Comparison of ENCODE assay signal across 1 cellular context in the genomic region with DNA sequence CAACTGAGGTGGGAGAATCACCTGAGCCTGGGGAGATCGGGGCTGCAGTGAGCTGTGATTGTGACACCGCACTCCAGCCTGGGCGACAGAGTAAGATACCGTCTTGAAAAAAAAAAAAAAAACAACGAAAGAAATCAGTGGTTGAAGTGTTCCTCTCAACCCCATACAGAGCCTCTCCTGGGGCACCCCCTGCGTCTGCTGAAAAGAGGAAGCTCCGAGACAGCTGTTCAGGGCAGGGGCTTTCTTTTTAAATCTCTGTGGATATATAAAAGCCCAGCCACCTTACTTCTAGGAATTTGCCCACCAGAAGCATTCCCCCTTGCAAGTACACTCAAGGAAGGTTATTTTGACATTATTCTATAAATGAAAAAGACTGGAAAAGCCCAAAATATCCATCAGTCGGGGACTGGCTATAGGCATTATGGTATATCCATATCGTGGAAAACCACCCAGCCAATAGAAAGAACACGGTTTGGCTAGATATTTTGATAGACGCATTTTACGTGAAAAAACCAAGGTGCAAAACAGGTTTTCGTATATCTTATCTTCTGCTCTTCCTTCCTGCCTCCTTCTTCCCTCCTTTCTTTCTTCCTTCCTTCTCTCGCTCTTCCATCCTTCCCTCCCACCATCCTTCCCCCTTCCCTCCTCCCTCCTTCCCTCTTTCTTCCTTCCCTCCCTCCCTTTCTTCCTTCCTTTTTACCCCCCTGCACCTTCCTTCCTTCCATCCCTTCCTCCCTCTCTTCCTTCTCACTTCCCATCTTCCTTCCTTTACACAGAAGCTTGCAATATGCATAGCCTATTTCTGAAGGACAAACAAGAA.
TF ChIP-seq lines count a peak whose summit lies in the region.

No MANE protein-coding gene starts in this region.

TF ChIP-seq in A549, 52 proteins besides CTCF, POLR2A, EP300 and RAD21 (continued from another document):
- TF ChIP-seq KDM5A (IDR thresholded peaks at IDR 0.05) = no peak
- TF ChIP-seq, protein P1, sequence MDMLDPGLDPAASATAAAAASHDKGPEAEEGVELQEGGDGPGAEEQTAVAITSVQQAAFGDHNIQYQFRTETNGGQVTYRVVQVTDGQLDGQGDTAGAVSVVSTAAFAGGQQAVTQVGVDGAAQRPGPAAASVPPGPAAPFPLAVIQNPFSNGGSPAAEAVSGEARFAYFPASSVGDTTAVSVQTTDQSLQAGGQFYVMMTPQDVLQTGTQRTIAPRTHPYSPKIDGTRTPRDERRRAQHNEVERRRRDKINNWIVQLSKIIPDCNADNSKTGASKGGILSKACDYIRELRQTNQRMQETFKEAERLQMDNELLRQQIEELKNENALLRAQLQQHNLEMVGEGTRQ (IDR thresholded peaks at IDR 0.05) = no peak
- TF ChIP-seq TFCP2L1 (CRISPR knock-in tag; IDR thresholded peaks at IDR 0.05) = no peak
- no peak for TF ChIP-seq POLR2AphosphoS2 (conservative IDR thresholded peaks at IDR 0.05; ENCODE audit: low read length)
